17 cellular contexts compared by ENCODE assay signal in genomic region chr6:109816452-109817374, GRCh38.
A peak's percentile ranks its signal among the peaks of the same experiment; 100 is the strongest.
DNase-seq lines count a peak whose midpoint lies in the region; ATAC-seq, FAIRE-seq and TF ChIP-seq lines count a peak whose summit lies in the region.
"Had no signal": no experiment of that assay in that cellular context is flagged by ENCODE, and none has a peak within 500 bp of the region (broad histone marks: within the 10 kb centered on the region; RNA-seq: fewer than 3 reads in every experiment).

No MANE protein-coding gene starts in this region.

- no peak for TF ChIP-seq CTCF in esophagus squamous epithelium (IDR thresholded peaks at IDR 0.05)

- intact Hi-C loops in left colon (cut with DNase I, micrococcal nuclease) (no loop called here), esophagus squamous epithelium (cut with DNase I) (no loop called here)

- ATAC-seq in left colon (peak; percentile 49), GM21737 (IDR thresholded peaks at IDR 0.05; ENCODE audit: unreplicated experiment) (no peak)
- ATAC-seq: naive thymus-derived CD8-positive, alpha-beta T cell; right lobe of liver; stimulated activated naive CD8-positive, alpha-beta T cell treated with anti-CD3 and anti-CD28 coated beads, Interleukin-15, Interleukin-2, amounts not matched to agents 100 U/mL and 50 U/mL, for 24 hours had no signal

- no peaks in the 10 kb centered on the region for H3K36me3 ChIP-seq in effector memory CD4-positive, alpha-beta T cell (ENCODE audit: control insufficient read depth, insufficient read depth, low read length)
- peaks cover 0 to 10% (median 0%) of the 10 kb centered on the region in 3 donors for H3K36me3 ChIP-seq in esophagus squamous epithelium
- H3K36me3 ChIP-seq: cardiac muscle cell had no signal

- H3K4me1 ChIP-seq in effector memory CD4-positive, alpha-beta T cell (ENCODE audit: control insufficient read depth, insufficient read depth, low read length, poor library complexity, severe bottlenecking): no peaks in the 10 kb centered on the region
- no peaks in the 10 kb centered on the region for H3K4me1 ChIP-seq in esophagus squamous epithelium
- H3K4me1 ChIP-seq: right lobe of liver had no signal

- H3K27ac ChIP-seq in effector memory CD4-positive, alpha-beta T cell (ENCODE audit: insufficient read depth, low read length, poor library complexity, severe bottlenecking): no peak overlapping the region
- no peak overlapping the region for H3K27ac ChIP-seq in esophagus squamous epithelium
- H3K27ac ChIP-seq: cardiac muscle cell, right lobe of liver had no signal

- WGBS in esophagus squamous epithelium, 2 donors: 82 to 91% methylated on average over 13 to 14 of the region's 14 CpGs

- no peaks in the 10 kb centered on the region for H3K27me3 ChIP-seq in effector memory CD4-positive, alpha-beta T cell (replicated peaks; ENCODE audit: control insufficient read depth, insufficient read depth, low read length, poor library complexity, severe bottlenecking)
- H3K27me3 ChIP-seq in esophagus squamous epithelium: no peaks in the 10 kb centered on the region
- H3K27me3 ChIP-seq: cardiac muscle cell, right lobe of liver had no signal

- no peak overlapping the region for H3K4me3 ChIP-seq in effector memory CD4-positive, alpha-beta T cell (ENCODE audit: insufficient read depth, low read depth, low read length, poor library complexity, severe bottlenecking)
- H3K4me3 ChIP-seq in esophagus squamous epithelium: no peak overlapping the region
- H3K4me3 ChIP-seq: cardiac muscle cell, right lobe of liver had no signal

- DNase-seq in DMS79 treated with DMSO at 0.1 percent for 48 hours (lab: John Stamatoyannopoulos, UW) (peak; percentile 98), NCI-H2029 treated with DMSO at 0.1 percent for 48 hours (lab: John Stamatoyannopoulos, UW) (peak; percentile 98), NCI-H774 (lab: John Stamatoyannopoulos, UW) (peak; percentile 100), left colon (no peak), esophagus squamous epithelium (lab: John Stamatoyannopoulos, UW) (no peak), frontal cortex (ENCODE audit: low spot score in 2 of 2) (no peak)
- DNase-seq in effector memory CD4-positive, alpha-beta T cell: no peak
- DNase-seq: activated naive CD4-positive, alpha-beta T cell treated with anti-CD3 and anti-CD28 coated beads, Interleukin-2, amount 50 U/mL, for 16 hours; AML-193; head of caudate nucleus; Karpas-422; naive thymus-derived CD8-positive, alpha-beta T cell; right lobe of liver; stimulated activated naive CD8-positive, alpha-beta T cell treated with anti-CD3 and anti-CD28 coated beads, Interleukin-15, Interleukin-2, amounts not matched to agents 100 U/mL and 50 U/mL, for 24 hours had no signal

- TF ChIP-seq POLR2A in esophagus squamous epithelium (IDR thresholded peaks at IDR 0.05): no peak

- H3K9me3 ChIP-seq in effector memory CD4-positive, alpha-beta T cell (ENCODE audit: control insufficient read depth, low read length): no peaks in the 10 kb centered on the region
- no peaks in the 10 kb centered on the region for H3K9me3 ChIP-seq in esophagus squamous epithelium
- H3K9me3 ChIP-seq: right lobe of liver had no signal

- FAIRE-seq in frontal cortex (lab: Jason Lieb, UNC): no peak
- FAIRE-seq: H54 had no signal

Comparison
In these comparisons a context has a peak if more than half of its experiments do, and no peak if none do; other contexts are left out.
1. DNase-seq: peak in DMS79 treated with DMSO at 0.1 percent for 48 hours (single experiment), NCI-H2029 treated with DMSO at 0.1 percent for 48 hours (single experiment) and NCI-H774 (single experiment); none in left colon (0 of 2), effector memory CD4-positive, alpha-beta T cell (0 of 3), esophagus squamous epithelium (single experiment) and frontal cortex (0 of 2).